ENCODE assay signal across 8 cellular contexts in the genomic region with DNA sequence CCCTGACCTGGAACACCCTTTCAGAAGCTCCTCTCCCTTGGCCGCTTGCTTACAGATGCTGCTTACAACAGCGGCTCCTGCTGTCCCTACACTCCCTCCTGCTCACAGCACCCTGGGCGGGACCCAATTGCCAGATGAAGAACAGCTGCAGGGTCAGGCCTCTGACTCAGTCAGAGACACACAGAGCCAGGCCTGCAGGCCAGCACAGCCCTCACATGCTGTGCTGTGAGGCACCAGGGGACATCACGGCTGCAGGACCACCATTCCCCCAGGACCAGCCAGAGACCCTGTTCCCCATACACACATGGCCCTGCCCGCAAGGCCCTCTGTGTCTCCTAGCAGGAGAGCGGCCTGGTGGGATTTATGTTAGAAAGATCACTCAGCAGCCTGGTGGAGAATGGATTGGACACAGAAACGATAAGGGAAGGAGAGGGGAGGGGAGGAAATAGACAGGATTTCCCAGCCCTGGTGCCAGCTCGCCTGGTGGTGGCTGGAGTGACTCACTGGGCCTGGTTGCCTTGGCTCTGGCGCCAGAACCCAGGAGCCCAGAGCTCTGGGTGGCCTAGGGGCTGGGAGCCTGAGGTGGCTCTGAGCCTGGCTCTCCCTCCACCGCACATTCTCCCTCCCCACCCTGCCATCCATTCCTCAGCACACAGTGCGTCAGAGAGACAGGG. TPM values are rescaled to one million over a fixed set of nuclear protein-coding genes. Genes with fewer than 3 reads are reported as not detected.
DNase-seq lines count a peak whose midpoint lies in the region; ATAC-seq and TF ChIP-seq lines count a peak whose summit lies in the region.

No MANE protein-coding gene starts in this region.

- peak; percentile 94 for ATAC-seq in aorta (ENCODE audit: low FRiP score)

- DNase-seq in GM04503 (ENCODE audit: low read depth), result peak; percentile 82
- peak; percentile 42 for DNase-seq in SHP77 treated with DMSO at 0.1 percent for 48 hours (lab: John Stamatoyannopoulos, UW)
- DNase-seq in erythroblast (lab: John Stamatoyannopoulos, UW), result peak; percentile 19 to 26
- DNase-seq in aorta, result peak; percentile 92
- DNase-seq in NCI-H1930 (lab: John Stamatoyannopoulos, UW), result no peak
- no peak for DNase-seq in GM19240 (ENCODE audit: insufficient read length, low spot score)
- no peak for DNase-seq in NK-92 treated with Interleukin-12 subunit alpha and Interleukin-12 subunit beta, amount 100 ng/mL, for 24 hours (lab: John Stamatoyannopoulos, UW)

- H3K9me3 ChIP-seq in muscle layer of colon (ENCODE audit: low read length), result no peaks in the 10 kb centered on the region
- no peaks in the 10 kb centered on the region for H3K9me3 ChIP-seq in aorta (ENCODE audit: control insufficient read depth, low read length)

- no peaks in the 10 kb centered on the region for H3K36me3 ChIP-seq in muscle layer of colon (ENCODE audit: insufficient read depth, low read length)
- no peaks in the 10 kb centered on the region for H3K36me3 ChIP-seq in aorta (ENCODE audit: control insufficient read depth in 1 of 2, insufficient read depth in 2 of 2, low read length in 1 of 2)

- WGBS in aorta, 2 donors, result 6 to 9% methylated on average over 11 of the region's 11 CpGs

- intact Hi-C loops in aorta (cut with DNase I), result loop anchor here in 1 of 2 donors (2.0 kb wide), 1 partner anchor 25 kb away; no protein-coding TSS in a partner anchor

- H3K4me3 ChIP-seq in muscle layer of colon (ENCODE audit: low read depth in 1 of 2, low read length in 2 of 2), result no peak overlapping the region
- no peak overlapping the region for H3K4me3 ChIP-seq in aorta (ENCODE audit: low read length in 2 of 2)

- H3K27ac ChIP-seq in muscle layer of colon (ENCODE audit: low read depth, low read length) (peak overlapping the region; percentile 91), aorta (ENCODE audit: low read depth in 1 of 2, low read length in 2 of 2) (peak overlapping the region; percentile 23 to 90)

- no peaks in the 10 kb centered on the region for H3K27me3 ChIP-seq in muscle layer of colon (ENCODE audit: control insufficient read depth in 1 of 2, insufficient read depth in 2 of 2, low read length in 2 of 2)
- no peaks in the 10 kb centered on the region for H3K27me3 ChIP-seq in aorta (ENCODE audit: control insufficient read depth in 1 of 2, insufficient read depth in 2 of 2, low read length in 1 of 2)

- peak overlapping the region; percentile 64 for H3K9ac ChIP-seq in muscle layer of colon (ENCODE audit: low read length)

- TF ChIP-seq POLR2A in erythroblast (IDR thresholded peaks at IDR 0.05; ENCODE audit: low read length), result no peak

- H3K4me1 ChIP-seq in muscle layer of colon (ENCODE audit: insufficient read depth, low read length) (peaks cover 32% of the 10 kb centered on the region), aorta (ENCODE audit: control insufficient read depth in 1 of 2, insufficient read depth in 2 of 2, low read length in 2 of 2) (no peaks in the 10 kb centered on the region)

RNA-seq across cellular contexts. Expression of a gene that starts 6.7 kb away (rescaled TPM):
- total RNA-seq in aorta, result 10 to 100 TPM in 1 of 2 donors, 1 to 10 TPM in 1; 6.9 to 22.4 TPM
- polyA plus RNA-seq in aorta, result 10 to 100 TPM; 10.4 to 11.1 TPM

RNA-seq across cellular contexts. Expression of a gene that starts 29.2 kb away (rescaled TPM):
- total RNA-seq in aorta, result 1 to 10 TPM in 1 of 2 donors, not detected in 1; 2.1 TPM
- polyA plus RNA-seq in aorta, result not detected

RNA-seq across cellular contexts. Expression of a gene that starts 39.3 kb away (rescaled TPM):
- not detected for total RNA-seq in aorta
- not detected for polyA plus RNA-seq in aorta

RNA-seq across cellular contexts. Expression of a gene that starts 54.6 kb away (rescaled TPM):
- total RNA-seq in aorta, result 10 to 100 TPM; 11.6 to 27.9 TPM
- 1 to 10 TPM; 1.9 to 2.1 TPM for polyA plus RNA-seq in aorta

Comparison
In these comparisons a context has a peak if more than half of its experiments do, and no peak if none do; other contexts are left out.
1. DNase-seq: peak in GM04503 (single experiment), SHP77 treated with DMSO at 0.1 percent for 48 hours (single experiment), erythroblast (2 of 2) and aorta (2 of 2); none in NCI-H1930 (0 of 2), GM19240 (single experiment) and NK-92 treated with Interleukin-12 subunit alpha and Interleukin-12 subunit beta, amount 100 ng/mL, for 24 hours (single experiment).